19 cellular contexts compared by ENCODE assay signal in genomic region chr9:25864509-25864908, GRCh38.
DNase-seq lines count a peak whose midpoint lies in the region; FAIRE-seq and TF ChIP-seq lines count a peak whose summit lies in the region.
"Had no signal": no experiment of that assay in that cellular context is flagged by ENCODE, and none has a peak within 500 bp of the region (broad histone marks: within the 10 kb centered on the region; RNA-seq: fewer than 3 reads in every experiment).

No MANE protein-coding gene starts in this region.

- TF ChIP-seq CTCF in AG10803 (conservative IDR thresholded peaks at IDR 0.05; ENCODE audit: low read length), result no peak

- H3K4me3 ChIP-seq in AG10803 (ENCODE audit: low read length), result no peak overlapping the region
- H3K4me3 ChIP-seq: GM12878 had no signal

- DNase-seq in AG10803 (ENCODE audit: low read depth) (peak; percentile 9), H54 (ENCODE audit: insufficient read length, low spot score) (no peak), dermis blood vessel endothelial cell (peak; percentile 66), glomerular endothelial cell (ENCODE audit: extremely low read depth, low read depth, low spot score) (peak; percentile 76), HT-29 (ENCODE audit: low spot score) (no peak), GF-D8 (lab: John Stamatoyannopoulos, UW) (no peak), kidney glomerular epithelial cell (lab: John Stamatoyannopoulos, UW) (no peak)
- DNase-seq in stimulated activated CD4-positive, alpha-beta T cell treated with anti-CD3 and anti-CD28 coated beads, Interleukin-4, amount 100 ng/mL, for 4 hours, result no peak
- DNase-seq: ACHN; AML-193; Caco-2; CD4-positive, alpha-beta T cell; GDM1; GOT3; H9; KBM-7 had no signal

- no peak for TF ChIP-seq POLR2A in H54 (IDR thresholded peaks at IDR 0.05; ENCODE audit: low read depth, low read length)

- peak; percentile 41 for FAIRE-seq in H54 (lab: Jason Lieb, UNC)
- FAIRE-seq: A204.1, D721Med, GM12878 had no signal

Comparison
In these comparisons a context has a peak if more than half of its experiments do, and no peak if none do; other contexts are left out.
1. DNase-seq: peak in AG10803 (single experiment), dermis blood vessel endothelial cell (single experiment) and glomerular endothelial cell (single experiment); none in H54 (single experiment), HT-29 (single experiment), GF-D8 (single experiment), kidney glomerular epithelial cell (single experiment) and stimulated activated CD4-positive, alpha-beta T cell treated with anti-CD3 and anti-CD28 coated beads, Interleukin-4, amount 100 ng/mL, for 4 hours (0 of 2).